Comparison of ENCODE assay signal across 8 cellular contexts in genomic region chr12:52052471-52053186, GRCh38. TPM values are rescaled to one million over a fixed set of nuclear protein-coding genes. Genes with fewer than 3 reads are reported as not detected.
DNase-seq lines count a peak whose midpoint lies in the region; ATAC-seq and TF ChIP-seq lines count a peak whose summit lies in the region.

No MANE protein-coding gene starts in this region.

- POLR2A ChIA-PET in SK-N-SH (lab: Yijun Ruan, JAX): no interaction called here

- no peak overlapping the region for H3K4me2 ChIP-seq in SK-N-SH
- peak overlapping the region; percentile 81 for H3K4me2 ChIP-seq in hepatocyte

- H3K9me2 ChIP-seq in SK-N-SH (no peaks in the 10 kb centered on the region), hepatocyte (replicated peaks; ENCODE audit: insufficient read depth) (no peaks in the 10 kb centered on the region)

- 93% methylated on average over 6 of the region's 7 CpGs for WGBS in SK-N-SH (ENCODE audit: low lambda C conversion rate)
- 71% methylated on average over 7 of the region's 7 CpGs for WGBS in hepatocyte (ENCODE audit: low lambda C conversion rate, missing lambda C conversion rate)

- peak overlapping the region; percentile 94 for H3K27ac Mint-ChIP-seq in activated T-cell treated with anti-CD3 and anti-CD28 coated beads, Interleukin-2, amount 50 U/mL, for 24 hours

- no peak for ATAC-seq in SK-N-SH treated with all-trans-retinoic acid at 6 μM for 48 hours

- H4K20me1 ChIP-seq in SK-N-SH (ENCODE audit: insufficient read depth): peaks cover 14% of the 10 kb centered on the region
- H4K20me1 ChIP-seq in hepatocyte (ENCODE audit: insufficient read depth, poor library complexity, severe bottlenecking): peaks cover 7% of the 10 kb centered on the region

- H3K9me3 ChIP-seq in SK-N-SH (no peaks in the 10 kb centered on the region), hepatocyte (ENCODE audit: low read depth) (no peaks in the 10 kb centered on the region)

- H2AFZ ChIP-seq in SK-N-SH (ENCODE audit: low read depth) (no peak overlapping the region), hepatocyte (no peak overlapping the region)

- TF ChIP-seq RAD21 in SK-N-SH (IDR thresholded peaks at IDR 0.05; ENCODE audit: low read length): no peak

- H3K27me3 ChIP-seq in SK-N-SH (ENCODE audit: insufficient read depth) (no peaks in the 10 kb centered on the region), hepatocyte (no peaks in the 10 kb centered on the region)

- H3K79me2 ChIP-seq in SK-N-SH (ENCODE audit: insufficient read depth) (no peaks in the 10 kb centered on the region), hepatocyte (no peaks in the 10 kb centered on the region)

- TF ChIP-seq CTCF in SK-N-SH (IDR thresholded peaks at IDR 0.05): no peak
- TF ChIP-seq CTCF in hepatocyte (IDR thresholded peaks at IDR 0.05; ENCODE audit: poor library complexity): no peak

- H3K9me3 Mint-ChIP-seq in activated T-cell treated with anti-CD3 and anti-CD28 coated beads, Interleukin-2, amount 50 U/mL, for 24 hours: no peaks in the 10 kb centered on the region

- H3K4me3 ChIP-seq in SK-N-SH (ENCODE audit: low read depth in 2 of 2, low read length in 1 of 2) (no peak overlapping the region), hepatocyte (no peak overlapping the region)

- peaks cover 39% of the 10 kb centered on the region for H3K4me1 Mint-ChIP-seq in activated T-cell treated with anti-CD3 and anti-CD28 coated beads, Interleukin-2, amount 50 U/mL, for 24 hours (ENCODE audit: low read depth)

- H3K4me3 Mint-ChIP-seq in activated T-cell treated with anti-CD3 and anti-CD28 coated beads, Interleukin-2, amount 50 U/mL, for 24 hours: peak overlapping the region; percentile 93

- CTCF ChIA-PET in SK-N-SH (lab: Yijun Ruan, JAX): interaction anchor here (0.9 to 15.6 kb wide), 3 partner anchors 14 to 30 kb away, joined by 3 to 279 read pairs (median 4); no protein-coding TSS in a partner anchor

- H3K36me3 ChIP-seq in SK-N-SH (replicated peaks in 1 of 2; ENCODE audit: control insufficient read depth in 1 of 2, insufficient read depth in 2 of 2, low read length in 1 of 2) (no peaks in the 10 kb centered on the region), hepatocyte (replicated peaks; ENCODE audit: insufficient read depth, low read depth) (no peaks in the 10 kb centered on the region)

- peaks cover 8 to 23% of the 10 kb centered on the region in 2 experiments; a peak in 2 of 4 replicates for H3K4me1 ChIP-seq in SK-N-SH (ENCODE audit: control insufficient read depth in 1 of 2, insufficient read depth in 2 of 2, low read depth in 1 of 2, low read length in 1 of 2)
- peaks cover 8% of the 10 kb centered on the region for H3K4me1 ChIP-seq in hepatocyte (ENCODE audit: insufficient read depth)

- H3K27ac ChIP-seq in SK-N-SH (ENCODE audit: low read depth in 2 of 2, low read length in 1 of 2): no peak overlapping the region
- H3K27ac ChIP-seq in hepatocyte: peak overlapping the region; percentile 88
- H3K27ac ChIP-seq in temporal lobe (ENCODE audit: low read depth, low read length): peak overlapping the region; percentile 83

- TF ChIP-seq EP300 in SK-N-SH (IDR thresholded peaks at IDR 0.05; ENCODE audit: borderline replicate concordance in 1 of 2, low read depth in 1 of 2, low read length in 1 of 2): no peak

- H3K9ac ChIP-seq in SK-N-SH: no peak overlapping the region

- H3K36me3 Mint-ChIP-seq in activated T-cell treated with anti-CD3 and anti-CD28 coated beads, Interleukin-2, amount 50 U/mL, for 24 hours (ENCODE audit: low read depth): peaks cover 45% of the 10 kb centered on the region

- no peaks in the 10 kb centered on the region for H3K27me3 Mint-ChIP-seq in activated T-cell treated with anti-CD3 and anti-CD28 coated beads, Interleukin-2, amount 50 U/mL, for 24 hours

- peaks cover 8% of the 10 kb centered on the region for H3F3A ChIP-seq in SK-N-SH (replicated peaks; ENCODE audit: insufficient read depth)

- DNase-seq in SK-N-SH (no peak), hepatocyte (ENCODE audit: low spot score) (peak; percentile 21), UCSD-AML1 (lab: John Stamatoyannopoulos, UW; ENCODE audit: unreplicated experiment) (no peak), NCI-H1048 (lab: John Stamatoyannopoulos, UW) (no peak), SIG-M5 (lab: John Stamatoyannopoulos, UW) (no peak)
- DNase-seq in activated T-cell treated with anti-CD3 and anti-CD28 coated beads, Interleukin-2, amount 50 U/mL, for 24 hours: peak; percentile 43

TF ChIP-seq in SK-N-SH treated with all-trans-retinoic acid at 6 μM for 48 hours, 23 proteins besides CTCF, POLR2A, EP300 and RAD21:
- no peak for TF ChIP-seq RARB (CRISPR knock-in tag; IDR thresholded peaks at IDR 0.05)
- no peak for TF ChIP-seq ARNTL (CRISPR knock-in tag; IDR thresholded peaks at IDR 0.05; ENCODE audit: borderline replicate concordance, low read depth)
- TF ChIP-seq CREB5 (CRISPR knock-in tag; IDR thresholded peaks at IDR 0.05; ENCODE audit: low read depth): peak; percentile 66
- TF ChIP-seq OSR1 (CRISPR knock-in tag; IDR thresholded peaks at IDR 0.05): no peak
- TF ChIP-seq ZNF8 (CRISPR knock-in tag; IDR thresholded peaks at IDR 0.05): no peak

TF ChIP-seq in SK-N-SH, 30 proteins besides CTCF, POLR2A, EP300 and RAD21:
- TF ChIP-seq MXI1 (IDR thresholded peaks at IDR 0.05; ENCODE audit: low read depth, low read length) (no peak), TEAD4 (IDR thresholded peaks at IDR 0.05; ENCODE audit: borderline replicate concordance, insufficient read depth) (no peak), JUND (IDR thresholded peaks at IDR 0.05) (no peak), RXRA (IDR thresholded peaks at IDR 0.05; ENCODE audit: borderline replicate concordance, low read depth) (no peak), IRF3 (IDR thresholded peaks at IDR 0.05; ENCODE audit: low read depth, low read length) (no peak), REST (IDR thresholded peaks at IDR 0.05; ENCODE audit: low read depth, low read length) (no peak), GABPA (IDR thresholded peaks at IDR 0.05; ENCODE audit: low read depth) (no peak), POLR2AphosphoS5 (IDR thresholded peaks at IDR 0.05; ENCODE audit: low read depth, low read length) (no peak), FOXM1 (IDR thresholded peaks at IDR 0.05; ENCODE audit: low read depth) (no peak), NRF1 (IDR thresholded peaks at IDR 0.05; ENCODE audit: low read depth, low read length) (no peak)

RNA-seq across cellular contexts. Expression of gene NR4A1, which starts 1.4 kb away (rescaled TPM):
- 75.2 and 120 TPM in 2 replicates for polyA plus RNA-seq in SK-N-SH (2012; rRNA removed)
- polyA plus RNA-seq in SK-N-SH (2012; cell fraction: cytosol; rRNA removed): 17.7 and 20.0 TPM in 2 replicates
- 429 and 610 TPM in 2 replicates for polyA plus RNA-seq in SK-N-SH (2012; cell fraction: nucleus; rRNA removed)
- total RNA-seq in hepatocyte: 39.2 and 59.2 TPM in 2 replicates
- 131 and 165 TPM in 2 replicates for polyA plus RNA-seq in hepatocyte
- total RNA-seq in temporal lobe: 10.1 TPM

RNA-seq across cellular contexts. Expression of gene ATG101, which starts 17.1 kb away (rescaled TPM):
- polyA plus RNA-seq in SK-N-SH (2012; rRNA removed): 160 and 170 TPM in 2 replicates
- 109 and 133 TPM in 2 replicates for polyA plus RNA-seq in SK-N-SH (2012; cell fraction: cytosol; rRNA removed)
- polyA plus RNA-seq in SK-N-SH (2012; cell fraction: nucleus; rRNA removed): 170 and 184 TPM in 2 replicates
- total RNA-seq in hepatocyte: 55.9 and 61.6 TPM in 2 replicates
- 52.0 and 57.7 TPM in 2 replicates for polyA plus RNA-seq in hepatocyte
- 15.0 TPM for total RNA-seq in temporal lobe

RNA-seq across cellular contexts. Expression of gene SMIM41, which starts 26.9 kb away (rescaled TPM):
- not detected in 2 replicates for polyA plus RNA-seq in SK-N-SH (2012; rRNA removed)
- 0.04 TPM in 1 of 2 replicates, not detected in the other for polyA plus RNA-seq in SK-N-SH (2012; cell fraction: cytosol; rRNA removed)
- polyA plus RNA-seq in SK-N-SH (2012; cell fraction: nucleus; rRNA removed): 0.06 TPM in 1 of 2 replicates, not detected in the other
- not detected in 2 replicates for total RNA-seq in hepatocyte
- 0.15 TPM in 1 of 2 replicates, not detected in the other for polyA plus RNA-seq in hepatocyte
- not detected for total RNA-seq in temporal lobe

RNA-seq across cellular contexts. Expression of gene TAMALIN, which starts 45.9 kb away (rescaled TPM):
- polyA plus RNA-seq in SK-N-SH (2012; rRNA removed) (1.7 and 2.4 TPM in 2 replicates), hepatocyte (9.9 and 17.0 TPM in 2 replicates)
- 1.0 and 1.6 TPM in 2 replicates for polyA plus RNA-seq in SK-N-SH (2012; cell fraction: cytosol; rRNA removed)
- 4.9 TPM in 2 replicates for polyA plus RNA-seq in SK-N-SH (2012; cell fraction: nucleus; rRNA removed)
- total RNA-seq in hepatocyte (4.0 and 8.0 TPM in 2 replicates), temporal lobe (1.5 TPM)

Comparison
In these comparisons a context has a peak if more than half of its experiments do, and no peak if none do; other contexts are left out.
1. DNase-seq: peak in activated T-cell treated with anti-CD3 and anti-CD28 coated beads, Interleukin-2, amount 50 U/mL, for 24 hours (single experiment) and hepatocyte (single experiment); none in SK-N-SH (single experiment), UCSD-AML1 (single experiment), NCI-H1048 (single experiment) and SIG-M5 (single experiment).
2. H3K27ac ChIP-seq: peak in hepatocyte (single experiment) and temporal lobe (single experiment); none in SK-N-SH (0 of 2).